In genomic region chr21:39379986-39380891, GRCh38 we compare ENCODE assay signal across 1 cellular context.
TF ChIP-seq lines count a peak whose summit lies in the region.

No MANE protein-coding gene starts in this region.

TF ChIP-seq in HepG2, 621 proteins besides CTCF, POLR2A, EP300 and RAD21 (continued from another document):
- TF ChIP-seq ZNF790 (CRISPR knock-in tag; IDR thresholded peaks at IDR 0.05; ENCODE audit: borderline replicate concordance) (no peak), RCOR2 (CRISPR knock-in tag; IDR thresholded peaks at IDR 0.05) (no peak), ZNF589 (CRISPR knock-in tag; conservative IDR thresholded peaks at IDR 0.05) (no peak), ZBTB33 (CRISPR knock-in tag; IDR thresholded peaks at IDR 0.05) (no peak), STAT6 (CRISPR knock-in tag; IDR thresholded peaks at IDR 0.05; ENCODE audit: borderline replicate concordance) (no peak), HOXD1 (CRISPR knock-in tag; IDR thresholded peaks at IDR 0.05) (no peak; the same call in 1 of the 2 replicates), POLR2AphosphoS5 (IDR thresholded peaks at IDR 0.05; ENCODE audit: low read depth, low read length) (peak; percentile 85), NR1H2 (CRISPR knock-in tag; IDR thresholded peaks at IDR 0.05; ENCODE audit: borderline replicate concordance, low read depth) (no peak), RXRA (CRISPR knock-in tag; IDR thresholded peaks at IDR 0.05) (0 out of 2 replicates have a peak, but pooled peaks have one; percentile 24), E2F5 (CRISPR knock-in tag; conservative IDR thresholded peaks at IDR 0.05) (no peak), THAP8 (CRISPR knock-in tag; IDR thresholded peaks at IDR 0.05; ENCODE audit: borderline replicate concordance) (no peak), FOXM1 (CRISPR knock-in tag; IDR thresholded peaks at IDR 0.05) (no peak), IRX3 (CRISPR knock-in tag; IDR thresholded peaks at IDR 0.05; ENCODE audit: borderline replicate concordance, low read depth) (no peak), CEBPG (CRISPR knock-in tag; IDR thresholded peaks at IDR 0.05) (no peak), KAT2B (IDR thresholded peaks at IDR 0.05; ENCODE audit: borderline replicate concordance, low read depth, low read length) (no peak), JUN (CRISPR knock-in tag; IDR thresholded peaks at IDR 0.05) (no peak), SNAI1 (CRISPR knock-in tag; IDR thresholded peaks at IDR 0.05; ENCODE audit: borderline replicate concordance) (no peak), THAP9 (CRISPR knock-in tag; IDR thresholded peaks at IDR 0.05; ENCODE audit: borderline replicate concordance) (no peak), ZFP62 (CRISPR knock-in tag; IDR thresholded peaks at IDR 0.05) (no peak), SALL1 (CRISPR knock-in tag; IDR thresholded peaks at IDR 0.05) (peak; percentile 40; the same call in 1 of the 2 replicates), IKZF5 (CRISPR knock-in tag; IDR thresholded peaks at IDR 0.05) (peak; percentile 14; the same call in 1 of the 2 replicates), ZNF230 (CRISPR knock-in tag; IDR thresholded peaks at IDR 0.05) (no peak)
TF ChIP-seq in HepG2: peak in this region for 119.
